1 cellular context compared by ENCODE assay signal in genomic region chr5:180367300-180367699, GRCh38.
TF ChIP-seq lines count a peak whose summit lies in the region.

No MANE protein-coding gene starts in this region.

TF ChIP-seq in endothelial cell of umbilical vein, 7 proteins besides CTCF, POLR2A, EP300 and RAD21:
- no peak for TF ChIP-seq MYC (IDR thresholded peaks at IDR 0.05; ENCODE audit: low read depth, low read length)
- TF ChIP-seq EZH2 (IDR thresholded peaks at IDR 0.05; ENCODE audit: borderline replicate concordance, low read depth, low read length, severe bottlenecking), result no peak
- TF ChIP-seq JUN (IDR thresholded peaks at IDR 0.05; ENCODE audit: borderline replicate concordance, insufficient read depth, insufficient read length, low read depth), result no peak
- TF ChIP-seq POLR2AphosphoS5 (IDR thresholded peaks at IDR 0.05; ENCODE audit: insufficient read depth, low read depth, low read length), result no peak
- no peak for TF ChIP-seq MAX (IDR thresholded peaks at IDR 0.05; ENCODE audit: insufficient read depth, insufficient read length)
